ENCODE assay signal across 1 cellular context in genomic region chr15:64095795-64096485, GRCh38.
A peak's percentile ranks its signal among the peaks of the same experiment; 100 is the strongest.
TF ChIP-seq lines count a peak whose summit lies in the region.

TSS of gene SNX1 (plus strand) at chr15:64095982. CDS start at chr15:64096014, 32 bp downstream.

TF ChIP-seq in HEK293, 187 proteins besides CTCF, POLR2A, EP300 and RAD21 (continued from another document):
- peak; percentile 84 for TF ChIP-seq ZNF692 (tag by site-specific recombination; IDR thresholded peaks at IDR 0.05)
- no peak for TF ChIP-seq MYNN (tag by site-specific recombination; IDR thresholded peaks at IDR 0.05; ENCODE audit: borderline replicate concordance)
- no peak for TF ChIP-seq OSR2 (tag by site-specific recombination; IDR thresholded peaks at IDR 0.05)
- TF ChIP-seq ZNF654 (tag by site-specific recombination; IDR thresholded peaks at IDR 0.05; ENCODE audit: low read depth) = no peak
- TF ChIP-seq ZNF626 (tag by site-specific recombination; IDR thresholded peaks at IDR 0.05) = no peak
- TF ChIP-seq ZNF24 (tag by site-specific recombination; IDR thresholded peaks at IDR 0.05) = peak; percentile 67
- no peak for TF ChIP-seq ZNF624 (tag by site-specific recombination; IDR thresholded peaks at IDR 0.05)
- peak; percentile 60; the same call in 1 of the 2 replicates for TF ChIP-seq ZNF600 (tag by site-specific recombination; IDR thresholded peaks at IDR 0.05)
- TF ChIP-seq SALL2 (tag by site-specific recombination; IDR thresholded peaks at IDR 0.05; ENCODE audit: borderline replicate concordance) = no peak
- TF ChIP-seq FEZF1 (tag by site-specific recombination; IDR thresholded peaks at IDR 0.05) = no peak
TF ChIP-seq in HEK293: peak in this region for 52.
